ENCODE assay signal across 8 cellular contexts in the genomic region with DNA sequence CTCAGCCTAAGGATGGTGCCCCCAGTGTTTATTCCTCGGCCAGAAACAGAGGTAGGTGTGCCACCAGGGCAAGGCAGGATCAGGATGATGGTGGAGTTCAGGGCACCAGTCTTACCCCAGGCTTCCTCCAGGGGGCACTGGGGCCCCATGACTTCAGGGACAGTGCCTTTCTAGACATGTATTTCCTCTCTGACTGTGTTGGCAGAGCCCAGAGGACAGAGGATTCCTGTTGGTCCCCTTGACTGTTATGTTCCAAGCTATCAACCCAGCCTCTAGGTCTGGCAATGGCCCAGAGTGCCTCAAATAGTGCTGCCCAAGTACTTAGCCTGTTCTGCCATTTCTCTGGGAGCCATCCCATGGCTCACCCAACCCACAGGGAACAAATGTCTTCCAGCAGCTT. TPM values are rescaled to one million over a fixed set of nuclear protein-coding genes. Genes with fewer than 3 reads are reported as not detected.
DNase-seq lines count a peak whose midpoint lies in the region; ATAC-seq lines count a peak whose summit lies in the region.

No MANE protein-coding gene starts in this region.

- H3K36me3 Mint-ChIP-seq in central memory CD8-positive, alpha-beta T cell (ENCODE audit: insufficient read depth), result peaks cover 15% of the 10 kb centered on the region

- no peaks in the 10 kb centered on the region for H3K9me3 Mint-ChIP-seq in central memory CD8-positive, alpha-beta T cell

- H3K27me3 Mint-ChIP-seq in central memory CD8-positive, alpha-beta T cell, result no peaks in the 10 kb centered on the region

- intact Hi-C loops in left colon (cut with DNase I, micrococcal nuclease), result loop anchor here (2.0 to 5.0 kb wide), 2 partner anchors 40 to 43 kb away; partner anchors contain the start of gene CISH (in 1 of the 2)

- H3K4me3 Mint-ChIP-seq in central memory CD8-positive, alpha-beta T cell, result peak overlapping the region; percentile 51

- peak overlapping the region; percentile 61 for H3K27ac Mint-ChIP-seq in central memory CD8-positive, alpha-beta T cell (ENCODE audit: low read depth)

- peaks cover 60% of the 10 kb centered on the region for H3K4me1 Mint-ChIP-seq in central memory CD8-positive, alpha-beta T cell

- peak; percentile 73 for DNase-seq in NCI-H82 (lab: John Stamatoyannopoulos, UW)
- DNase-seq in NCI-H82 treated with DMSO at 0.1 percent for 48 hours (lab: John Stamatoyannopoulos, UW; ENCODE audit: unreplicated experiment), result no peak
- DNase-seq in NCI-H187 treated with DMSO at 0.1 percent for 48 hours (lab: John Stamatoyannopoulos, UW), result peak; percentile 7
- peak; percentile 73 for DNase-seq in activated CD4-positive, alpha-beta T cell treated with anti-CD3 and anti-CD28 coated beads for 1 hour
- peak; percentile 73 for DNase-seq in central memory CD8-positive, alpha-beta T cell (ENCODE audit: low spot score in 2 of 2)
- peak; percentile 66 to 79 for DNase-seq in left colon
- DNase-seq in stimulated activated CD4-positive, alpha-beta T cell treated with anti-CD3 and anti-CD28 coated beads, Interleukin-2, amount 100 ng/mL, for 24 hours, result peak; percentile 86 to 88

- peak; percentile 17 for ATAC-seq in central memory CD8-positive, alpha-beta T cell (replicated peaks; ENCODE audit: extremely low read depth, poor library complexity, severe bottlenecking)
- ATAC-seq in left colon, result peak; percentile 40
- no peak for ATAC-seq in GM18861 (IDR thresholded peaks at IDR 0.05; ENCODE audit: unreplicated experiment)

RNA-seq across cellular contexts. Expression of gene HEMK1, which starts 2.8 kb away (rescaled TPM):
- 10 to 100 TPM; 21.9 to 24.8 TPM for total RNA-seq in left colon

RNA-seq across cellular contexts. Expression of gene C3orf18, which starts 4.6 kb away (rescaled TPM):
- 1 to 10 TPM; 2.1 to 2.8 TPM for total RNA-seq in left colon

RNA-seq across cellular contexts. Expression of gene CISH, which starts 39.4 kb away (rescaled TPM):
- total RNA-seq in left colon, result 10 to 100 TPM; 14.4 to 19.9 TPM

RNA-seq across cellular contexts. Expression of gene MAPKAPK3, which starts 44.8 kb away (rescaled TPM):
- total RNA-seq in left colon, result 10 to 100 TPM; 31.7 to 33.6 TPM
